In the genomic region with DNA sequence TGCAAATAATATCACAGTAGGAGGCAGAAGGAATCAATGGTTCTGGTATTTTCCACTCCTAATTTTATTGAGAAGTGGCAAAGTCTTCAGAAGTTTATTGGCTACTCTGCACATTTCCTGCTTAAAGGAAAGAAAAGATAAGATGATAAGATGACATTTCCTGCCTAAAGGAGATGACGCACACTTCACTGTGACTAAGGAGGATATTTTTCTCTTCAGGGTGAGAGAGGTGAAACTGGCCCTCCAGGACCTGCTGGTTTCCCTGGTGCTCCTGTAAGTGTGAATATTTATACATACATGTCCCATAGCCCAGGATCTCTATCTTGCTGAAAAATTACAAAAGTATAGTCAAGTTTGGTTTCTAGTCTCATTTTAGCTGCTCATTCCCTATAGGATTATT, we compare ENCODE assay signal across 1 cellular context.
TF ChIP-seq lines count a peak whose summit lies in the region.

No MANE protein-coding gene starts in this region.

TF ChIP-seq in endothelial cell of umbilical vein, 7 proteins besides CTCF, POLR2A, EP300 and RAD21:
- TF ChIP-seq EZH2 (IDR thresholded peaks at IDR 0.05; ENCODE audit: borderline replicate concordance, low read depth, low read length, severe bottlenecking), result no peak
- peak; percentile 91 for TF ChIP-seq GATA2 (IDR thresholded peaks at IDR 0.05; ENCODE audit: insufficient read depth, insufficient read length, low read depth, low read length)
- TF ChIP-seq POLR2AphosphoS5 (IDR thresholded peaks at IDR 0.05; ENCODE audit: insufficient read depth, low read depth, low read length), result no peak
- peak; percentile 54 for TF ChIP-seq JUN (IDR thresholded peaks at IDR 0.05; ENCODE audit: borderline replicate concordance, insufficient read depth, insufficient read length, low read depth)
- peak; percentile 74 for TF ChIP-seq FOS (IDR thresholded peaks at IDR 0.05; ENCODE audit: borderline replicate concordance, insufficient read depth, low read length)
- TF ChIP-seq, protein P1, sequence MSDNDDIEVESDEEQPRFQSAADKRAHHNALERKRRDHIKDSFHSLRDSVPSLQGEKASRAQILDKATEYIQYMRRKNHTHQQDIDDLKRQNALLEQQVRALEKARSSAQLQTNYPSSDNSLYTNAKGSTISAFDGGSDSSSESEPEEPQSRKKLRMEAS (IDR thresholded peaks at IDR 0.05; ENCODE audit: insufficient read depth, insufficient read length), result no peak
